11 cellular contexts compared by ENCODE assay signal in genomic region chr2:95277246-95277906, GRCh38. TPM values are rescaled to one million over a fixed set of nuclear protein-coding genes. Genes with fewer than 3 reads are reported as not detected.
DNase-seq lines count a peak whose midpoint lies in the region; ATAC-seq and TF ChIP-seq lines count a peak whose summit lies in the region.
"Had no signal": no experiment of that assay in that cellular context is flagged by ENCODE, and none has a peak within 500 bp of the region (broad histone marks: within the 10 kb centered on the region; RNA-seq: fewer than 3 reads in every experiment).

No MANE protein-coding gene starts in this region.

- no peak overlapping the region for H3K27ac Mint-ChIP-seq in glutamatergic neuron (ENCODE audit: unreplicated experiment)
- H3K27ac Mint-ChIP-seq: activated CD4-positive, alpha-beta memory T cell treated with anti-CD3 and anti-CD28 coated beads, Interleukin-2, amount 10 ng/mL, durations not matched to agents 7 days and 5 days; memory B cell had no signal

- peaks cover 3% of the 10 kb centered on the region for H3K4me1 Mint-ChIP-seq in glutamatergic neuron (ENCODE audit: low read depth, unreplicated experiment)
- H3K4me1 Mint-ChIP-seq: activated CD4-positive, alpha-beta memory T cell treated with anti-CD3 and anti-CD28 coated beads, Interleukin-2, amount 10 ng/mL, durations not matched to agents 7 days and 5 days; memory B cell; stimulated activated naive CD8-positive, alpha-beta T cell treated with anti-CD3 and anti-CD28 coated beads, Interleukin-15, amount 100 ng/mL, for 72 hours had no signal

- H3K4me1 ChIP-seq in Peyer's patch, result peaks cover 0 to 15% (median 0%) of the 10 kb centered on the region in 4 donors
- peaks cover 20 to 40% (median 33%) of the 10 kb centered on the region in 4 donors for H3K4me1 ChIP-seq in stomach

- no peak for TF ChIP-seq POLR2A in Peyer's patch (IDR thresholded peaks at IDR 0.05)
- TF ChIP-seq POLR2A in stomach (IDR thresholded peaks at IDR 0.05), result no peak

- H3K9me3 Mint-ChIP-seq in glutamatergic neuron (ENCODE audit: unreplicated experiment), result peaks cover 4% of the 10 kb centered on the region
- H3K9me3 Mint-ChIP-seq: activated CD4-positive, alpha-beta memory T cell treated with anti-CD3 and anti-CD28 coated beads, Interleukin-2, amount 10 ng/mL, durations not matched to agents 7 days and 5 days; memory B cell; stimulated activated naive CD8-positive, alpha-beta T cell treated with anti-CD3 and anti-CD28 coated beads, Interleukin-15, amount 100 ng/mL, for 72 hours had no signal

- 24 to 54% (median 41%) methylated on average over 6 to 11 of the region's 11 CpGs for whole genome bisulfite sequencing in stomach, 5 donors

- no peak for ATAC-seq in GM19395 (IDR thresholded peaks at IDR 0.05; ENCODE audit: unreplicated experiment)
- ATAC-seq in GM21390 (IDR thresholded peaks at IDR 0.05; ENCODE audit: unreplicated experiment), result no peak
- ATAC-seq: stimulated activated naive CD8-positive, alpha-beta T cell treated with anti-CD3 and anti-CD28 coated beads, Interleukin-15, amount 100 ng/mL, for 72 hours had no signal

- H3K36me3 ChIP-seq in Peyer's patch (peaks cover 0 to 3% (median 0%) of the 10 kb centered on the region in 3 donors), stomach (peaks cover 6 to 32% (median 20%) of the 10 kb centered on the region in 4 donors)

- H3K27me3 ChIP-seq in Peyer's patch (no peaks in the 10 kb centered on the region), stomach (no peaks in the 10 kb centered on the region)

- no peak overlapping the region for H3K4me3 Mint-ChIP-seq in glutamatergic neuron (ENCODE audit: unreplicated experiment)
- H3K4me3 Mint-ChIP-seq: activated CD4-positive, alpha-beta memory T cell treated with anti-CD3 and anti-CD28 coated beads, Interleukin-2, amount 10 ng/mL, durations not matched to agents 7 days and 5 days; memory B cell; stimulated activated naive CD8-positive, alpha-beta T cell treated with anti-CD3 and anti-CD28 coated beads, Interleukin-15, amount 100 ng/mL, for 72 hours had no signal

- no peaks in the 10 kb centered on the region for H3K36me3 Mint-ChIP-seq in glutamatergic neuron (ENCODE audit: unreplicated experiment)
- H3K36me3 Mint-ChIP-seq: memory B cell had no signal

- H3K27ac ChIP-seq in Peyer's patch (peak overlapping the region in 1 of 4 donors; percentile 6), stomach (peak overlapping the region; percentile 78 to 91 (median 85))

- no peak for TF ChIP-seq EP300 in stomach (IDR thresholded peaks at IDR 0.05)

- H3K4me3 ChIP-seq in Peyer's patch, result no peak overlapping the region
- peak overlapping the region in 2 of 4 donors; percentile 6 to 18 for H3K4me3 ChIP-seq in stomach

- peak; percentile 38 for DNase-seq in activated effector memory CD4-positive, alpha-beta T cell treated with anti-CD3 and anti-CD28 coated beads, Interleukin-2, amount 50 U/mL, for 16 hours
- no peak for DNase-seq in activated effector memory CD4-positive, alpha-beta T cell treated with Interleukin-2 at 50 U/mL for 16 hours
- DNase-seq in Peyer's patch, result peak in 2 of 3 donors; percentile 68 to 80
- DNase-seq in glutamatergic neuron, result peak; percentile 14
- peak; percentile 79 for DNase-seq in stomach
- DNase-seq in HuH-7.5 (ENCODE audit: low spot score), result no peak
- DNase-seq: activated CD4-positive, alpha-beta memory T cell treated with anti-CD3 and anti-CD28 coated beads, Interleukin-2, amount 10 ng/mL, durations not matched to agents 7 days and 5 days; stimulated activated naive CD8-positive, alpha-beta T cell treated with anti-CD3 and anti-CD28 coated beads, Interleukin-15, amount 100 ng/mL, for 72 hours had no signal

- intact Hi-C loops in stomach (cut with DNase I; ENCODE audit: low total_unique reads), result no loop called here

- TF ChIP-seq CTCF in Peyer's patch (IDR thresholded peaks at IDR 0.05) (peak in 3 of 6 experiments; percentile 45 to 56 (median 52)), glutamatergic neuron (IDR thresholded peaks at IDR 0.05; ENCODE audit: partially characterized antibody, unreplicated experiment) (no peak), stomach (IDR thresholded peaks at IDR 0.05) (peak in 4 of 7 experiments; percentile 9 to 33 (median 21))

- peaks cover 8% of the 10 kb centered on the region for H3K27me3 Mint-ChIP-seq in glutamatergic neuron (ENCODE audit: unreplicated experiment)
- H3K27me3 Mint-ChIP-seq: activated CD4-positive, alpha-beta memory T cell treated with anti-CD3 and anti-CD28 coated beads, Interleukin-2, amount 10 ng/mL, durations not matched to agents 7 days and 5 days; stimulated activated naive CD8-positive, alpha-beta T cell treated with anti-CD3 and anti-CD28 coated beads, Interleukin-15, amount 100 ng/mL, for 72 hours had no signal

- H3K9me3 ChIP-seq in Peyer's patch (no peaks in the 10 kb centered on the region), stomach (no peaks in the 10 kb centered on the region)

RNA-seq across cellular contexts. Expression of gene PROM2, which starts 3.1 kb away (rescaled TPM):
- 10 to 100 TPM; 13.1 to 68.9 (median 39.2) TPM for total RNA-seq in Peyer's patch
- 5.4 TPM for total RNA-seq in glutamatergic neuron (ENCODE audit: unreplicated experiment)
- 100 to 1,000 TPM in 1 of 5 donors, 10 to 100 TPM in 4; 18.4 to 370 (median 62.2) TPM for total RNA-seq in stomach
- polyA plus RNA-seq in stomach, result 10 to 100 TPM in 2 of 3 donors, 1 to 10 TPM in 1; 6.0 to 22.3 (median 14.5) TPM

RNA-seq across cellular contexts. Expression of gene KCNIP3, which starts 19.8 kb away (rescaled TPM):
- total RNA-seq in Peyer's patch (10 to 100 TPM in 1 of 4 donors, 1 to 10 TPM in 3; 4.9 to 11.4 (median 7.2) TPM), glutamatergic neuron (ENCODE audit: unreplicated experiment) (7.3 TPM), stomach (1 to 10 TPM in 3 of 5 donors, not detected in 2; 1.3 to 2.4 (median 1.6) TPM)
- polyA plus RNA-seq in stomach, result 1 to 10 TPM; 3.1 to 4.4 (median 3.9) TPM
- total RNA-seq: activated CD4-positive, alpha-beta memory T cell treated with anti-CD3 and anti-CD28 coated beads, Interleukin-2, amount 10 ng/mL, durations not matched to agents 7 days and 5 days had no signal

Comparison
In these comparisons a context has a peak if more than half of its experiments do, and no peak if none do; other contexts are left out.
1. DNase-seq: peak in activated effector memory CD4-positive, alpha-beta T cell treated with anti-CD3 and anti-CD28 coated beads, Interleukin-2, amount 50 U/mL, for 16 hours (single experiment), Peyer's patch (2 of 3), glutamatergic neuron (single experiment) and stomach (single experiment); none in activated effector memory CD4-positive, alpha-beta T cell treated with Interleukin-2 at 50 U/mL for 16 hours (single experiment) and HuH-7.5 (single experiment).